In genomic region chr15:70757627-70758026, GRCh38 we compare ENCODE assay signal across 18 cellular contexts. TPM values are rescaled to one million over a fixed set of nuclear protein-coding genes. Genes with fewer than 3 reads are reported as not detected.
DNase-seq lines count a peak whose midpoint lies in the region; ATAC-seq and TF ChIP-seq lines count a peak whose summit lies in the region.
"Had no signal": no experiment of that assay in that cellular context is flagged by ENCODE, and none has a peak within 500 bp of the region (broad histone marks: within the 10 kb centered on the region; RNA-seq: fewer than 3 reads in every experiment).

No MANE protein-coding gene starts in this region.

- H3K4me3 ChIP-seq in heart left ventricle (peak overlapping the region in 1 of 12 donors; percentile 27), coronary artery (no peak overlapping the region)

- peaks cover 40% of the 10 kb centered on the region for H3K36me3 Mint-ChIP-seq in osteocyte (ENCODE audit: unreplicated experiment)

- H3K4me3 Mint-ChIP-seq in osteocyte (ENCODE audit: unreplicated experiment): peak overlapping the region; percentile 53

- peak in 2 of 4 donors; percentile 45 to 69 for ATAC-seq in heart left ventricle

- peak overlapping the region in 7 of 12 donors; percentile 2 to 58 (median 39) for H3K27ac ChIP-seq in heart left ventricle
- peak overlapping the region; percentile 25 to 64 for H3K27ac ChIP-seq in coronary artery
- H3K27ac ChIP-seq: C4-2B had no signal

- peaks cover 74% of the 10 kb centered on the region for H3K4me1 Mint-ChIP-seq in osteocyte (ENCODE audit: unreplicated experiment)

- H3K9me3 ChIP-seq in heart left ventricle: no peaks in the 10 kb centered on the region

- H3K36me3 ChIP-seq in heart left ventricle: peaks cover 0 to 7% (median 0%) of the 10 kb centered on the region in 9 donors

- TF ChIP-seq CTCF in heart left ventricle (IDR thresholded peaks at IDR 0.05) (no peak), coronary artery (IDR thresholded peaks at IDR 0.05) (no peak), osteocyte (IDR thresholded peaks at IDR 0.05) (no peak)

- H3K27me3 ChIP-seq in heart left ventricle: no peaks in the 10 kb centered on the region

- H3K27ac Mint-ChIP-seq in osteocyte (ENCODE audit: unreplicated experiment): peak overlapping the region; percentile 52

- H3K4me1 ChIP-seq in heart left ventricle: peaks cover 5 to 80% (median 65%) of the 10 kb centered on the region in 12 donors

- H3K27me3 Mint-ChIP-seq in osteocyte (ENCODE audit: unreplicated experiment): no peaks in the 10 kb centered on the region

- intact Hi-C loops in heart left ventricle (cut with DNase I): no loop called here
- intact Hi-C loops in cardiac septum (cut with DNase I): no loop called here

- no peaks in the 10 kb centered on the region for H3K9me3 Mint-ChIP-seq in osteocyte (ENCODE audit: unreplicated experiment)

- WGBS in heart left ventricle, 4 donors: 32 to 50% (median 47%) methylated on average over 1 of the region's 1 CpG

- no peak for TF ChIP-seq POLR2A in heart left ventricle (IDR thresholded peaks at IDR 0.05)

- DNase-seq in heart left ventricle (no peak), cardiac septum (ENCODE audit: low spot score) (no peak), coronary artery (ENCODE audit: low spot score) (no peak), osteocyte (ENCODE audit: extremely low spot score, unreplicated experiment) (no peak), NCI-H748 treated with DMSO at 0.1 percent for 48 hours (lab: John Stamatoyannopoulos, UW) (no peak), GF-D8 (lab: John Stamatoyannopoulos, UW) (no peak), COR-L47 (lab: John Stamatoyannopoulos, UW) (no peak), NCI-H1436 (lab: John Stamatoyannopoulos, UW) (no peak)
- DNase-seq: DMS53, GDM1, KG1, NCI-H1092 treated with DMSO at 0.1 percent for 48 hours, NCI-H1694, NCI-H446, NCI-H526, OCI-M1, SHP77 had no signal

RNA-seq across cellular contexts. Expression of gene UACA, which starts 5.7 kb away (rescaled TPM):
- total RNA-seq in heart left ventricle (10 to 100 TPM; 23.9 to 57.1 (median 51.2) TPM), cardiac septum (78.0 TPM), osteocyte (259 and 264 TPM in 2 replicates)
- 10 to 100 TPM; 10.7 to 41.4 TPM for polyA plus RNA-seq in heart left ventricle
